Comparison of ENCODE assay signal across 16 cellular contexts in genomic region chr7:81267508-81267907, GRCh38.
DNase-seq lines count a peak whose midpoint lies in the region; ATAC-seq and TF ChIP-seq lines count a peak whose summit lies in the region.
"Had no signal": no experiment of that assay in that cellular context is flagged by ENCODE, and none has a peak within 500 bp of the region (broad histone marks: within the 10 kb centered on the region; RNA-seq: fewer than 3 reads in every experiment).

No MANE protein-coding gene starts in this region.

- H3K27ac ChIP-seq in lower lobe of right lung = no peak overlapping the region

- no peaks in the 10 kb centered on the region for H3K4me1 Mint-ChIP-seq in activated naive CD4-positive, alpha-beta T cell treated with anti-CD3 and anti-CD28 coated beads for 36 hours (ENCODE audit: low read depth)
- H3K4me1 Mint-ChIP-seq: nephron had no signal

- H3K4me3 ChIP-seq in MG63 (no peak overlapping the region), lower lobe of right lung (no peak overlapping the region)

- no peaks in the 10 kb centered on the region for H3K27me3 ChIP-seq in MG63
- no peaks in the 10 kb centered on the region for H3K27me3 ChIP-seq in lower lobe of right lung (ENCODE audit: low read depth)

- H3K9me3 Mint-ChIP-seq in activated naive CD4-positive, alpha-beta T cell treated with anti-CD3 and anti-CD28 coated beads for 36 hours = peaks cover 3% of the 10 kb centered on the region
- H3K9me3 Mint-ChIP-seq: CD8-positive, alpha-beta T cell had no signal

- intact Hi-C loops in lower lobe of right lung (cut with DNase I) = no loop called here
- intact Hi-C loops in activated naive CD4-positive, alpha-beta T cell treated with anti-CD3 and anti-CD28 coated beads for 36 hours (cut with micrococcal nuclease) = no loop called here

- ATAC-seq in lower lobe of right lung (peak; percentile 34 to 70), HG03139 (IDR thresholded peaks at IDR 0.05; ENCODE audit: unreplicated experiment) (no peak), GM18502 (IDR thresholded peaks at IDR 0.05; ENCODE audit: poor library complexity, unreplicated experiment) (no peak), GM18520 (IDR thresholded peaks at IDR 0.05; ENCODE audit: unreplicated experiment) (no peak)
- ATAC-seq: CD8-positive, alpha-beta T cell; left lobe of liver had no signal

- no peaks in the 10 kb centered on the region for H3K36me3 Mint-ChIP-seq in activated naive CD4-positive, alpha-beta T cell treated with anti-CD3 and anti-CD28 coated beads for 36 hours (ENCODE audit: low read depth)
- H3K36me3 Mint-ChIP-seq: CD8-positive, alpha-beta T cell had no signal

- CTCF ChIA-PET in activated naive CD4-positive, alpha-beta T cell treated with anti-CD3 and anti-CD28 coated beads for 36 hours (lab: Charles Lee) = no interaction called here

- H3K27ac Mint-ChIP-seq in activated naive CD4-positive, alpha-beta T cell treated with anti-CD3 and anti-CD28 coated beads for 36 hours = no peak overlapping the region
- H3K27ac Mint-ChIP-seq: CD8-positive, alpha-beta T cell; nephron had no signal

- H3K4me1 ChIP-seq in lower lobe of right lung = no peaks in the 10 kb centered on the region

- DNase-seq in ELR (ENCODE audit: low read depth) = peak; percentile 45
- DNase-seq in MG63 = peak; percentile 23
- peak; percentile 32 for DNase-seq in astrocyte of the hippocampus (ENCODE audit: low read depth, low spot score)
- no peak for DNase-seq in lower lobe of right lung
- no peak for DNase-seq in activated naive CD4-positive, alpha-beta T cell treated with anti-CD3 and anti-CD28 coated beads for 36 hours
- DNase-seq: activated naive CD4-positive, alpha-beta T cell; caudate nucleus; CD8-positive, alpha-beta T cell; NCI-H1092; NCI-H774; SK-N-SH had no signal

- H3K27me3 Mint-ChIP-seq in activated naive CD4-positive, alpha-beta T cell treated with anti-CD3 and anti-CD28 coated beads for 36 hours (ENCODE audit: low read depth) = no peaks in the 10 kb centered on the region

- TF ChIP-seq CTCF in lower lobe of right lung (IDR thresholded peaks at IDR 0.05) = no peak

- H3K4me3 Mint-ChIP-seq in activated naive CD4-positive, alpha-beta T cell treated with anti-CD3 and anti-CD28 coated beads for 36 hours = no peak overlapping the region
- H3K4me3 Mint-ChIP-seq: CD8-positive, alpha-beta T cell; nephron had no signal

- no peaks in the 10 kb centered on the region for H3K9me3 ChIP-seq in MG63
- H3K9me3 ChIP-seq in lower lobe of right lung = no peaks in the 10 kb centered on the region
- H3K9me3 ChIP-seq: SK-N-SH had no signal

- H3K36me3 ChIP-seq in MG63 = no peaks in the 10 kb centered on the region
- no peaks in the 10 kb centered on the region for H3K36me3 ChIP-seq in lower lobe of right lung

Comparison
In these comparisons a context has a peak if more than half of its experiments do, and no peak if none do; other contexts are left out.
1. DNase-seq: peak in ELR (single experiment), MG63 (single experiment) and astrocyte of the hippocampus (single experiment); none in lower lobe of right lung (single experiment) and activated naive CD4-positive, alpha-beta T cell treated with anti-CD3 and anti-CD28 coated beads for 36 hours (single experiment).
2. ATAC-seq: peak in lower lobe of right lung (2 of 2); none in HG03139 (single experiment), GM18502 (single experiment) and GM18520 (single experiment).